19 cellular contexts compared by ENCODE assay signal in the genomic region with DNA sequence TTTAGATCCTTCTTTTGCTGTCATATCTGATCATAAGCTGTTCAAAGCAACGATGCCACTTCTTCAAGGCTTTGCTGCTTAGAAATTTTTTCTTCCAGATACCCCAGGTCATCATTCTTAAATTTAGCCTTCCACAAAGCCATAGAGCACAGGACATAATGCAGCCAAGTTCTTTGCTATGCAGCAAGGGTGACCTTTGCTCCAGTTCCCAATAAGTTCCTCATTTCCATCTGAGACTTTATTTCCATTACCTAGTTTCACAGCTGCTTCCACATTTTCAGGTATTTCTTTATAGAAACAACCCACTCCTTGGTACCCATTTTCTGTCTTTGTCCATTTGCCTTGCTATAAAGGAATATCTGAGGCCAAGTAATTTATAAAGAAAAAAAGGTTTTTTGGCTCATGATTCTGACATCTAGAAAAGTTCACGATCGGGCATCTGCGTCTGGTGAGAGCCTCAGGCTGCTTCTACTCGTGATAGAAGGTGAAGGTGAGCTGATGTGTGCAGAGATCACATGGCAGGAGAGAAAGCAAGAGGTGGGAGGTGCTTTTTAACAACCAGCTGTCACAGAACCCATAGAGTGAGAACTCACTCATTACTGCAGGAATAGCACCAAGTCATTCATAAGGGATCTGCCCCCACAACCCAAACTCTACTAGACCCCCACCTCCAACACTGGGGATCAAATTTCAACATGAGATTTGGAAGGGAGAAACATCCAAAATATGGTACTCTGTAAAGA. TPM values are rescaled to one million over a fixed set of nuclear protein-coding genes. Genes with fewer than 3 reads are reported as not detected.
DNase-seq lines count a peak whose midpoint lies in the region; ATAC-seq, FAIRE-seq and TF ChIP-seq lines count a peak whose summit lies in the region.
"Had no signal": no experiment of that assay in that cellular context is flagged by ENCODE, and none has a peak within 500 bp of the region (broad histone marks: within the 10 kb centered on the region; RNA-seq: fewer than 3 reads in every experiment).

No MANE protein-coding gene starts in this region.

- FAIRE-seq in frontal cortex (lab: Jason Lieb, UNC), result no peak

- no peaks in the 10 kb centered on the region for H3K36me3 ChIP-seq in DOHH2 (ENCODE audit: control insufficient read depth, low read length)
- H3K36me3 ChIP-seq in tibial artery, result no peaks in the 10 kb centered on the region

- H3K27ac ChIP-seq in DOHH2 (ENCODE audit: low read depth, low read length), result peak overlapping the region; percentile 39
- H3K27ac ChIP-seq in tibial artery, result no peak overlapping the region
- peak overlapping the region in 10 of 59 donors; percentile 11 to 57 (median 28) for H3K27ac ChIP-seq in dorsolateral prefrontal cortex

- peak overlapping the region; percentile 60 for H3K4me2 ChIP-seq in DOHH2 (ENCODE audit: low read length)

- no peaks in the 10 kb centered on the region for H4K20me1 ChIP-seq in DOHH2 (ENCODE audit: control insufficient read depth, insufficient read depth, low read depth, low read length)

- peaks cover 12% of the 10 kb centered on the region for H3F3A ChIP-seq in DOHH2 (ENCODE audit: control insufficient read depth, insufficient read depth)

- intact Hi-C loops in tibial artery (cut with DNase I; ENCODE audit: low total_unique reads) (no loop called here), dorsolateral prefrontal cortex (cut with DNase I) (no loop called here)

- H3K27me3 ChIP-seq in DOHH2 (ENCODE audit: control insufficient read depth, low read length) (no peaks in the 10 kb centered on the region), tibial artery (no peaks in the 10 kb centered on the region), dorsolateral prefrontal cortex (peaks cover 0 to 46% (median 7%) of the 10 kb centered on the region in 45 donors)

- ATAC-seq in GM19463 (IDR thresholded peaks at IDR 0.05; ENCODE audit: unreplicated experiment) (peak; percentile 45), HG03045 (IDR thresholded peaks at IDR 0.05; ENCODE audit: unreplicated experiment) (peak; percentile 52), HG03439 (IDR thresholded peaks at IDR 0.05; ENCODE audit: unreplicated experiment) (no peak)
- ATAC-seq: activated CD8-positive, alpha-beta memory T cell treated with anti-CD3 and anti-CD28 coated beads, Interleukin-2, amount 10 ng/mL, durations not matched to agents 7 days and 5 days; stimulated activated naive CD8-positive, alpha-beta T cell treated with anti-CD3 and anti-CD28 coated beads, Interleukin-15, Interleukin-2, amounts not matched to agents 100 U/mL and 50 U/mL, for 24 hours had no signal

- no peaks in the 10 kb centered on the region for H3K79me2 ChIP-seq in DOHH2 (ENCODE audit: control insufficient read depth, low read length)

- DNase-seq in OCI-M1 (lab: John Stamatoyannopoulos, UW) (peak; percentile 9), frontal cortex (ENCODE audit: low spot score in 2 of 2) (no peak), tibial artery (no peak), dorsolateral prefrontal cortex (no peak)
- DNase-seq: activated CD8-positive, alpha-beta memory T cell treated with anti-CD3 and anti-CD28 coated beads, Interleukin-2, amount 10 ng/mL, durations not matched to agents 7 days and 5 days; activated naive CD4-positive, alpha-beta T cell treated with anti-CD3 and anti-CD28 coated beads, Interleukin-2, amount 10 ng/mL, durations not matched to agents 7 days and 5 days; caudate nucleus; EL; glutamatergic neuron; NCI-H1436 treated with DMSO at 0.1 percent for 48 hours; NCI-H524 treated with DMSO at 0.1 percent for 48 hours; RPMI8226; stimulated activated naive CD8-positive, alpha-beta T cell treated with anti-CD3 and anti-CD28 coated beads, Interleukin-15, Interleukin-2, amounts not matched to agents 100 U/mL and 50 U/mL, for 24 hours had no signal

- no peaks in the 10 kb centered on the region for H3K9me2 ChIP-seq in DOHH2 (replicated peaks; ENCODE audit: control insufficient read depth, low read length)

- TF ChIP-seq CTCF in DOHH2 (IDR thresholded peaks at IDR 0.05; ENCODE audit: low read depth, low read length, poor library complexity, severe bottlenecking), result no peak
- TF ChIP-seq CTCF in tibial artery (IDR thresholded peaks at IDR 0.05), result no peak
- TF ChIP-seq CTCF in dorsolateral prefrontal cortex (IDR thresholded peaks at IDR 0.05 in 54 of 56, conservative IDR thresholded peaks at IDR 0.05 in 2 of 56; ENCODE audit: low read depth in 1 of 56, partially characterized antibody in 56 of 56), result no peak

- H3K4me3 ChIP-seq in DOHH2 (ENCODE audit: low read length) (peak overlapping the region; percentile 44), tibial artery (no peak overlapping the region), dorsolateral prefrontal cortex (no peak overlapping the region)

- H3K4me1 ChIP-seq in DOHH2 (ENCODE audit: control insufficient read depth, low read length), result peaks cover 70% of the 10 kb centered on the region
- no peaks in the 10 kb centered on the region for H3K4me1 ChIP-seq in tibial artery

- H3K9me3 ChIP-seq in DOHH2 (ENCODE audit: control insufficient read depth, insufficient read depth, low read length) (no peaks in the 10 kb centered on the region), tibial artery (no peaks in the 10 kb centered on the region)

RNA-seq across cellular contexts. Expression of a gene that starts 11.8 kb away (rescaled TPM):
- total RNA-seq in frontal cortex, result 0.82 TPM
- total RNA-seq in dorsolateral prefrontal cortex, result 1 to 10 TPM in 50 of 120 experiments, under 1 TPM in 65, not detected in 5; 0.23 to 3.2 (median 0.90) TPM
- total RNA-seq: kidney epithelial cell, renal cortical epithelial cell had no signal
